Comparison of ENCODE assay signal across 35 cellular contexts in the genomic region with DNA sequence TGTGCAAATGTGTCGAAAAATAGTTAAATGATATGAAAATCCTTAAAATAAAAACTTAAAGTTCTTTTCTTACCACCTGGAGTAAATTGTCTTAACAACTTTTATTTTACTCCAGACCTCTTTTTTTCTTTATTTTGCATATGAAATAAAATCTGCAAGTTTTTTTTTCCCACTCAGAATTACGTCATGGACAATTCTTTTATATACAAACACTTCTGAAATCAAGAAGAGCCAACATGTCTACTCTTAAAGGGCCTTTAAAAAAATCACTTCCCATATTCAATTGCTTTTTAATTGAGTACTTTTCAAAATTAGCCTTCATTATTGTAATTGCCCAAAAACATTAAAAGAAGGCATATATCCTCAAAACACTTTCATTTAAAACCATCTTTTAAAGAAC.
"Had no signal": no experiment of that assay in that cellular context is flagged by ENCODE, and none has a peak within 500 bp of the region (broad histone marks: within the 10 kb centered on the region; RNA-seq: fewer than 3 reads in every experiment).

No MANE protein-coding gene starts in this region.

- H3K36me3 ChIP-seq: SJCRH30 had no signal

- H3K4me1 Mint-ChIP-seq: activated B cell treated with CpG ODN at 0.5 μM for 24 hours; activated naive CD8-positive, alpha-beta T cell treated with anti-CD3 and anti-CD28 coated beads, Interleukin-2, amount 50 U/mL, for 24 hours had no signal

- H3K9me3 ChIP-seq: SJCRH30 had no signal

- H3K27ac Mint-ChIP-seq: activated B cell treated with CpG ODN at 0.5 μM for 24 hours; activated CD4-positive, alpha-beta memory T cell treated with anti-CD3 and anti-CD28 coated beads for 36 hours; activated naive CD4-positive, alpha-beta T cell treated with anti-CD3 and anti-CD28 coated beads for 36 hours; activated naive CD4-positive, alpha-beta T cell treated with anti-CD3 and anti-CD28 coated beads, Interleukin-2, amount 50 U/mL, for 72 hours; activated naive CD8-positive, alpha-beta T cell treated with anti-CD3 and anti-CD28 coated beads, Interleukin-2, amount 50 U/mL, for 24 hours; activated T-helper 1 cell treated with anti-CD3 and anti-CD28 coated beads, Interleukin-12 subunit alpha, Interleukin-12 subunit beta, Interleukin-2, Interleukin-4 antibody, amounts not matched to agents 30 ng/mL and 10 ng/mL and 1 ng/mL, durations not matched to agents 14 hours and 24 hours and 36 hours; brain had no signal

- H3K4me1 ChIP-seq: SJCRH30 had no signal

- H3K27me3 ChIP-seq: SJCRH30 had no signal

- H3K27ac ChIP-seq: SJCRH30, VCaP had no signal

- FAIRE-seq: bronchial epithelial cell had no signal

- H3K36me3 Mint-ChIP-seq: activated CD4-positive, alpha-beta memory T cell treated with anti-CD3 and anti-CD28 coated beads for 36 hours; activated naive CD4-positive, alpha-beta T cell treated with anti-CD3 and anti-CD28 coated beads, Interleukin-2, amount 50 U/mL, for 72 hours; brain had no signal

- ATAC-seq: activated naive CD4-positive, alpha-beta T cell treated with anti-CD3 and anti-CD28 coated beads, Interleukin-2, amount 50 U/mL, for 72 hours; activated naive CD8-positive, alpha-beta T cell treated with anti-CD3 and anti-CD28 coated beads, Interleukin-2, amount 50 U/mL, for 24 hours; activated T-cell treated with anti-CD3 and anti-CD28 coated beads, Interleukin-2, amount 50 U/mL, for 4 hours had no signal

- H3K4me3 ChIP-seq: SJCRH30 had no signal

- H3K9me3 Mint-ChIP-seq: activated CD4-positive, alpha-beta memory T cell treated with anti-CD3 and anti-CD28 coated beads for 36 hours; activated naive CD4-positive, alpha-beta T cell treated with anti-CD3 and anti-CD28 coated beads for 36 hours; activated naive CD8-positive, alpha-beta T cell treated with anti-CD3 and anti-CD28 coated beads, Interleukin-2, amount 50 U/mL, for 24 hours; activated T-cell treated with anti-CD3 and anti-CD28 coated beads, Interleukin-2, amount 50 U/mL, for 4 hours; activated T-helper 1 cell treated with anti-CD3 and anti-CD28 coated beads, Interleukin-12 subunit alpha, Interleukin-12 subunit beta, Interleukin-2, Interleukin-4 antibody, amounts not matched to agents 30 ng/mL and 10 ng/mL and 1 ng/mL, durations not matched to agents 14 hours and 24 hours and 36 hours; brain had no signal

- DNase-seq: activated B cell treated with CpG ODN at 0.5 μM for 24 hours; activated CD4-positive, alpha-beta memory T cell treated with anti-CD3 and anti-CD28 coated beads for 36 hours; activated CD4-positive, alpha-beta T cell treated with anti-CD3 and anti-CD28 coated beads for 4 hours; activated CD4-positive, alpha-beta T cell treated with anti-CD3 and anti-CD28 coated beads, Interleukin-2, amount 50 U/mL, for 1 hour; activated CD4-positive, CD25-positive, alpha-beta regulatory T cell treated with anti-CD3 and anti-CD28 coated beads, Interleukin-2, amount 50 U/mL, for 72 hours; activated CD8-positive, alpha-beta memory T cell treated with anti-CD3 and anti-CD28 coated beads, Interleukin-2, amount 50 U/mL, for 4 hours; activated gamma-delta T cell treated with Interleukin-2 at 50 U/mL for 16 hours; activated naive CD4-positive, alpha-beta T cell treated with anti-CD3 and anti-CD28 coated beads for 36 hours; activated naive CD8-positive, alpha-beta T cell treated with anti-CD3 and anti-CD28 coated beads, Interleukin-2, amount 50 U/mL, for 24 hours; activated T-cell treated with anti-CD3 and anti-CD28 coated beads for 4 hours; activated T-cell treated with anti-CD3 and anti-CD28 coated beads, Interleukin-2, amount 50 U/mL, for 4 hours; anterior cingulate cortex; caudate nucleus; cerebellar nuclear complex; KG1; MM.1S; MV-4-11; NCI-H1092; NCI-H1436 treated with DMSO at 0.1 percent for 48 hours; NCI-H1694 treated with DMSO at 0.1 percent for 48 hours; NCI-H2029; NCI-H345; NCI-H524 treated with DMSO at 0.1 percent for 48 hours; OCI-M1; Right ventricle myocardium superior; SJCRH30; SW 1271; T-helper 1 cell; T-helper 2 cell; T-helper 9 cell had no signal

- H3K4me3 Mint-ChIP-seq: activated B cell treated with CpG ODN at 0.5 μM for 24 hours; activated CD4-positive, alpha-beta memory T cell treated with anti-CD3 and anti-CD28 coated beads for 36 hours; activated naive CD4-positive, alpha-beta T cell treated with anti-CD3 and anti-CD28 coated beads for 36 hours; activated naive CD8-positive, alpha-beta T cell treated with anti-CD3 and anti-CD28 coated beads, Interleukin-2, amount 50 U/mL, for 24 hours; activated T-cell treated with anti-CD3 and anti-CD28 coated beads, Interleukin-2, amount 50 U/mL, for 4 hours; activated T-helper 1 cell treated with anti-CD3 and anti-CD28 coated beads, Interleukin-12 subunit alpha, Interleukin-12 subunit beta, Interleukin-2, Interleukin-4 antibody, amounts not matched to agents 30 ng/mL and 10 ng/mL and 1 ng/mL, durations not matched to agents 14 hours and 24 hours and 36 hours; brain had no signal

- H3K27me3 Mint-ChIP-seq: activated B cell treated with CpG ODN at 0.5 μM for 24 hours; activated CD4-positive, alpha-beta memory T cell treated with anti-CD3 and anti-CD28 coated beads for 36 hours; activated naive CD8-positive, alpha-beta T cell treated with anti-CD3 and anti-CD28 coated beads, Interleukin-2, amount 50 U/mL, for 24 hours had no signal
